Comparison of ENCODE assay signal across 10 cellular contexts in genomic region chr11:86519064-86519911, GRCh38.
DNase-seq lines count a peak whose midpoint lies in the region; ATAC-seq lines count a peak whose summit lies in the region.
"Had no signal": no experiment of that assay in that cellular context is flagged by ENCODE, and none has a peak within 500 bp of the region (broad histone marks: within the 10 kb centered on the region; RNA-seq: fewer than 3 reads in every experiment).

No MANE protein-coding gene starts in this region.

- no peak overlapping the region for H3K4me3 Mint-ChIP-seq in activated T-helper 1 cell treated with anti-CD3 and anti-CD28 coated beads, Interleukin-12 subunit alpha, Interleukin-12 subunit beta, Interleukin-2, Interleukin-4 antibody, amounts not matched to agents 30 ng/mL and 10 ng/mL and 1 ng/mL, durations not matched to agents 14 hours and 24 hours and 36 hours
- no peak overlapping the region for H3K4me3 Mint-ChIP-seq in activated CD4-positive, alpha-beta memory T cell treated with anti-CD3 and anti-CD28 coated beads, Interleukin-2, amount 10 ng/mL, durations not matched to agents 7 days and 5 days
- H3K4me3 Mint-ChIP-seq in immature natural killer cell, result no peak overlapping the region
- H3K4me3 Mint-ChIP-seq: T-helper 1 cell treated with Interleukin-12 subunit alpha and Interleukin-12 subunit beta and Interleukin-4 antibody, amounts not matched to agents 30 μg/mL and 1 μg/mL, for 36 hours had no signal

- H3K36me3 ChIP-seq in skeletal muscle satellite cell (ENCODE audit: insufficient read depth, low read length), result no peaks in the 10 kb centered on the region

- H3K9ac ChIP-seq in skeletal muscle satellite cell (ENCODE audit: low read depth, low read length), result peak overlapping the region; percentile 1

- no peaks in the 10 kb centered on the region for H3K9me3 ChIP-seq in skeletal muscle satellite cell (replicated peaks; ENCODE audit: low read length)

- H3K4me2 ChIP-seq in skeletal muscle satellite cell (ENCODE audit: low read length), result peak overlapping the region; percentile 39

- no peaks in the 10 kb centered on the region for H3K27me3 ChIP-seq in skeletal muscle satellite cell (ENCODE audit: control insufficient read depth, insufficient read depth, low read length)

- peaks cover 6% of the 10 kb centered on the region for H3K9me3 Mint-ChIP-seq in activated T-helper 1 cell treated with anti-CD3 and anti-CD28 coated beads, Interleukin-12 subunit alpha, Interleukin-12 subunit beta, Interleukin-2, Interleukin-4 antibody, amounts not matched to agents 30 ng/mL and 10 ng/mL and 1 ng/mL, durations not matched to agents 14 hours and 24 hours and 36 hours
- H3K9me3 Mint-ChIP-seq in activated CD4-positive, alpha-beta memory T cell treated with anti-CD3 and anti-CD28 coated beads, Interleukin-2, amount 10 ng/mL, durations not matched to agents 7 days and 5 days, result peaks cover 2% of the 10 kb centered on the region
- no peaks in the 10 kb centered on the region for H3K9me3 Mint-ChIP-seq in immature natural killer cell

- H3K4me1 Mint-ChIP-seq in activated T-helper 1 cell treated with anti-CD3 and anti-CD28 coated beads, Interleukin-12 subunit alpha, Interleukin-12 subunit beta, Interleukin-2, Interleukin-4 antibody, amounts not matched to agents 30 ng/mL and 10 ng/mL and 1 ng/mL, durations not matched to agents 14 hours and 24 hours and 36 hours (ENCODE audit: low read depth), result peaks cover 32% of the 10 kb centered on the region
- no peaks in the 10 kb centered on the region for H3K4me1 Mint-ChIP-seq in activated CD4-positive, alpha-beta memory T cell treated with anti-CD3 and anti-CD28 coated beads, Interleukin-2, amount 10 ng/mL, durations not matched to agents 7 days and 5 days
- peaks cover 0 to 3% of the 10 kb centered on the region in 2 donors for H3K4me1 Mint-ChIP-seq in immature natural killer cell

- DNase-seq in GM04504 (ENCODE audit: low read depth) (peak; percentile 43), left cardiac atrium (no peak), immature natural killer cell (no peak)
- no peak for DNase-seq in activated T-helper 1 cell treated with anti-CD3 and anti-CD28 coated beads, Interleukin-12 subunit alpha, Interleukin-12 subunit beta, Interleukin-2, Interleukin-4 antibody, amounts not matched to agents 30 ng/mL and 10 ng/mL and 1 ng/mL, durations not matched to agents 14 hours and 24 hours and 36 hours (ENCODE audit: low spot score)
- no peak for DNase-seq in activated CD4-positive, alpha-beta memory T cell treated with anti-CD3 and anti-CD28 coated beads, Interleukin-2, amount 10 ng/mL, durations not matched to agents 7 days and 5 days

- POLR2A ChIA-PET in activated CD4-positive, alpha-beta memory T cell treated with anti-CD3 and anti-CD28 coated beads, Interleukin-2, amount 10 ng/mL, durations not matched to agents 7 days and 5 days (lab: Charles Lee), result no interaction called here

- intact Hi-C loops in activated T-helper 1 cell treated with anti-CD3 and anti-CD28 coated beads, Interleukin-12 subunit alpha, Interleukin-12 subunit beta, Interleukin-2, Interleukin-4 antibody, amounts not matched to agents 30 ng/mL and 10 ng/mL and 1 ng/mL, durations not matched to agents 14 hours and 24 hours and 36 hours (cut with micrococcal nuclease), result loop anchor here (1.0 kb wide), 1 partner anchor 8 kb away; no protein-coding TSS in a partner anchor
- intact Hi-C loops in left cardiac atrium (cut with DNase I), result no loop called here

- no peaks in the 10 kb centered on the region for H3K27me3 Mint-ChIP-seq in activated T-helper 1 cell treated with anti-CD3 and anti-CD28 coated beads, Interleukin-12 subunit alpha, Interleukin-12 subunit beta, Interleukin-2, Interleukin-4 antibody, amounts not matched to agents 30 ng/mL and 10 ng/mL and 1 ng/mL, durations not matched to agents 14 hours and 24 hours and 36 hours (ENCODE audit: insufficient read depth)
- peaks cover 5% of the 10 kb centered on the region for H3K27me3 Mint-ChIP-seq in activated CD4-positive, alpha-beta memory T cell treated with anti-CD3 and anti-CD28 coated beads, Interleukin-2, amount 10 ng/mL, durations not matched to agents 7 days and 5 days
- H3K27me3 Mint-ChIP-seq in immature natural killer cell (ENCODE audit: low read depth in 3 of 3), result peaks cover 5 to 17% (median 14%) of the 10 kb centered on the region in 3 donors

- no peak overlapping the region for H3K4me3 ChIP-seq in skeletal muscle satellite cell (ENCODE audit: low read length)

- CTCF ChIA-PET in activated CD4-positive, alpha-beta memory T cell treated with anti-CD3 and anti-CD28 coated beads, Interleukin-2, amount 10 ng/mL, durations not matched to agents 7 days and 5 days (lab: Charles Lee), result no interaction called here

- peaks cover 47% of the 10 kb centered on the region for H3K4me1 ChIP-seq in skeletal muscle satellite cell (ENCODE audit: control insufficient read depth, insufficient read depth, low read length)

- H3K27ac Mint-ChIP-seq in activated T-helper 1 cell treated with anti-CD3 and anti-CD28 coated beads, Interleukin-12 subunit alpha, Interleukin-12 subunit beta, Interleukin-2, Interleukin-4 antibody, amounts not matched to agents 30 ng/mL and 10 ng/mL and 1 ng/mL, durations not matched to agents 14 hours and 24 hours and 36 hours, result peak overlapping the region; percentile 82
- H3K27ac Mint-ChIP-seq in activated CD4-positive, alpha-beta memory T cell treated with anti-CD3 and anti-CD28 coated beads, Interleukin-2, amount 10 ng/mL, durations not matched to agents 7 days and 5 days, result no peak overlapping the region
- H3K27ac Mint-ChIP-seq in immature natural killer cell, result peak overlapping the region in 1 of 6 donors; percentile 33
- H3K27ac Mint-ChIP-seq: activated naive CD4-positive, alpha-beta T cell treated with anti-CD3 and anti-CD28 coated beads, Interleukin-2, amount 50 U/mL, for 72 hours; T-helper 1 cell treated with Interleukin-12 subunit alpha and Interleukin-12 subunit beta and Interleukin-4 antibody, amounts not matched to agents 30 μg/mL and 1 μg/mL, for 36 hours had no signal

- peak; percentile 40 to 55 for ATAC-seq in left cardiac atrium
- no peak for ATAC-seq in HG02678 (IDR thresholded peaks at IDR 0.05; ENCODE audit: unreplicated experiment)
- ATAC-seq in HG03439 (IDR thresholded peaks at IDR 0.05; ENCODE audit: unreplicated experiment), result no peak
- ATAC-seq: activated naive CD4-positive, alpha-beta T cell treated with anti-CD3 and anti-CD28 coated beads, Interleukin-2, amount 50 U/mL, for 72 hours had no signal

- H3K36me3 Mint-ChIP-seq in activated T-helper 1 cell treated with anti-CD3 and anti-CD28 coated beads, Interleukin-12 subunit alpha, Interleukin-12 subunit beta, Interleukin-2, Interleukin-4 antibody, amounts not matched to agents 30 ng/mL and 10 ng/mL and 1 ng/mL, durations not matched to agents 14 hours and 24 hours and 36 hours (ENCODE audit: low read depth), result peaks cover 4% of the 10 kb centered on the region
- no peaks in the 10 kb centered on the region for H3K36me3 Mint-ChIP-seq in activated CD4-positive, alpha-beta memory T cell treated with anti-CD3 and anti-CD28 coated beads, Interleukin-2, amount 10 ng/mL, durations not matched to agents 7 days and 5 days (ENCODE audit: low read depth)
- peaks cover 0 to 4% (median 4%) of the 10 kb centered on the region in 3 donors for H3K36me3 Mint-ChIP-seq in immature natural killer cell

Comparison
In these comparisons a context has a peak if more than half of its experiments do, and no peak if none do; other contexts are left out.
1. ATAC-seq: peak in left cardiac atrium (2 of 2); none in HG02678 (single experiment) and HG03439 (single experiment).